ENCODE assay signal across 1 cellular context in the genomic region with DNA sequence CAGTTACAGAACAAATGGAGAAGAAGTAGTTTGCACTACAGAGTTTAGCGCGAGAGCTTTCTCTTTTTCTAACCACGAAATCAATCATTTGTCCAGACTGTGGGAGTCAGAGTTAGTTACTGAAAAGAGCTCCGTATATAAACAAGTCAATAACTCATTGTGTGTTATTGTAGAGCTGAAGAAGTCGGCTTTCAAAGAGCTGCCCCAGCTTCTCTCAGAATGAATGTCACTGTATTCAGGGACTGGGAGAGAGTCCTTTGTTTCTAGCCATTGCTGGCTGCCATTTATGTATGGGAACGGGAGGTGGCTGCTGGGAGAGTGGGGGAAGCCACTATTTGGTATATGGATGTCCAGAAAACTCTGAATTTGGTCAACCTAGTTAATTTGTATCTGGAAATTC.
TF ChIP-seq lines count a peak whose summit lies in the region.

No MANE protein-coding gene starts in this region.

TF ChIP-seq in HEK293, 187 proteins besides CTCF, POLR2A, EP300 and RAD21 (continued from another document):
- TF ChIP-seq ZNF26 (tag by site-specific recombination; IDR thresholded peaks at IDR 0.05) (no peak), ZBTB44 (tag by site-specific recombination; IDR thresholded peaks at IDR 0.05) (no peak), ZNF148 (tag by site-specific recombination; IDR thresholded peaks at IDR 0.05; ENCODE audit: borderline replicate concordance) (no peak), ZNF169 (tag by site-specific recombination; IDR thresholded peaks at IDR 0.05) (no peak), ZNF555 (tag by site-specific recombination; conservative IDR thresholded peaks at IDR 0.05) (no peak), ZNF629 (tag by site-specific recombination; IDR thresholded peaks at IDR 0.05) (no peak), ZNF707 (tag by site-specific recombination; IDR thresholded peaks at IDR 0.05) (no peak), ZNF341 (tag by site-specific recombination; IDR thresholded peaks at IDR 0.05; ENCODE audit: low read depth) (no peak), GLI4 (tag by site-specific recombination; IDR thresholded peaks at IDR 0.05) (no peak)
